ENCODE assay signal across 1 cellular context in genomic region chr10:67666416-67667043, GRCh38.
TF ChIP-seq lines count a peak whose summit lies in the region.

No MANE protein-coding gene starts in this region.

TF ChIP-seq in GM23338, 12 proteins besides CTCF, POLR2A, EP300 and RAD21 (continued from another document):
- TF ChIP-seq REST (IDR thresholded peaks at IDR 0.05; ENCODE audit: unreplicated experiment) (no peak), JUNB (IDR thresholded peaks at IDR 0.05; ENCODE audit: unreplicated experiment) (no peak), EZH2 (IDR thresholded peaks at IDR 0.05; ENCODE audit: low read depth, unreplicated experiment) (no peak), ZNF114 (CRISPR knock-in tag; IDR thresholded peaks at IDR 0.05) (no peak)
